16 cellular contexts compared by ENCODE assay signal in the genomic region with DNA sequence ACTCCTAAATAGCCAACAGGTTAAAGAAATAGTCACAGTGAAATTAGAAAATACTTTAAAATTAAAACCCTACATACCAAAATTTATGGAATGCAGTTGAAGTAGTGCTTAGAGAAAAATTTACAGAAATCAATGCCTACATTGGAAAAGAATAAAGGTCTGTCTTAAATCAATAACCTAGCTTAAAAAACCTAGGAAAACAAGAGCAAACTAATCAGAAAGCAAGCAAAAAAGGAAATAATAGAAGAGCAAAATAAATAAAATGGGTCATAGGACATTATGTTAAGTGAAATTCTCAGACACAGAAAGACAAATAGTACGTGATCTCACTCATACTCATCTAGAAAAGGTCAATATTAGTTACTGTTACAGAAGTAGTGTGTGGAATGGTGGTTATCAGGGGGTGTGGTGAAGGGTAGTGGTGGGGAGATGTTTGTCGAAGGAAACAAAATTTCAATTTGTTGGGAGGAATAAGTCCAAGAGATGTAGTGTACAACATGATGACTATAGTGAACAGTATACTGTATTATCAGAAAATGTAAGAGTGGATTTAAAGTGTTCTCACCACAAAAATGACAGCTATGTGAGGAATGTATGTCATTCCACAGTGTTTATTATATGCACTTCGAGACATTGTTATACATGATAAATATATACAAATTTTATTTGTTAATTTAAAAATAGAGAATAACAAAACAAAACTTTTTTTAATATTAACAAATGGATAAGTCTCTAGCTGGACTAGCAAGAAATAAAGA.
"Had no signal": no experiment of that assay in that cellular context is flagged by ENCODE, and none has a peak within 500 bp of the region (broad histone marks: within the 10 kb centered on the region; RNA-seq: fewer than 3 reads in every experiment).

No MANE protein-coding gene starts in this region.

- DNase-seq: activated CD4-positive, alpha-beta T cell treated with anti-CD3 and anti-CD28 coated beads, Interleukin-2, amount 10 ng/mL, durations not matched to agents 7 days and 5 days; activated CD4-positive, CD25-positive, alpha-beta regulatory T cell; activated CD8-positive, alpha-beta memory T cell treated with anti-CD3 and anti-CD28 coated beads for 24 hours; activated naive CD4-positive, alpha-beta T cell treated with anti-CD3 and anti-CD28 coated beads for 36 hours; effector memory CD8-positive, alpha-beta T cell; pancreas; retina; substantia nigra; T-helper 1 cell; transverse colon had no signal

- H3K27ac ChIP-seq: epithelial cell of prostate, hepatocyte, pancreas, transverse colon had no signal

- H2AFZ ChIP-seq: hepatocyte had no signal

- ATAC-seq: activated T-helper 17 cell treated with anti-CD3 and anti-CD28 coated beads, Interleukin-2, amount 50 U/mL, for 72 hours; effector memory CD8-positive, alpha-beta T cell; pancreas; stimulated activated memory B cell treated with anti-CD40 and anti-IgM and Interleukin-4, amounts not matched to agents 10 μg/mL and 1 μg/mL and 100 μg/mL, for 72 hours had no signal

- H3K79me2 ChIP-seq: hepatocyte had no signal

- H3K4me3 ChIP-seq: hepatocyte, pancreas, transverse colon had no signal

- H3K4me1 Mint-ChIP-seq: activated CD4-positive, alpha-beta T cell treated with anti-CD3 and anti-CD28 coated beads, Interleukin-2, amount 10 ng/mL, durations not matched to agents 7 days and 5 days; activated T-helper 17 cell treated with anti-CD3 and anti-CD28 coated beads, Interleukin-2, amount 50 U/mL, for 72 hours; stimulated activated memory B cell treated with anti-CD40 and anti-IgM and Interleukin-4, amounts not matched to agents 10 μg/mL and 1 μg/mL and 100 μg/mL, for 72 hours had no signal

- H3K27me3 ChIP-seq: hepatocyte, pancreas, transverse colon had no signal

- H3K4me1 ChIP-seq: pancreas, transverse colon had no signal

- H3K4me2 ChIP-seq: hepatocyte had no signal

- H3K9me3 ChIP-seq: pancreas, transverse colon had no signal

- H3K36me3 ChIP-seq: pancreas, transverse colon had no signal

- H3K4me3 Mint-ChIP-seq: activated CD4-positive, alpha-beta T cell treated with anti-CD3 and anti-CD28 coated beads, Interleukin-2, amount 10 ng/mL, durations not matched to agents 7 days and 5 days; activated naive CD4-positive, alpha-beta T cell treated with anti-CD3 and anti-CD28 coated beads for 36 hours; activated T-helper 17 cell treated with anti-CD3 and anti-CD28 coated beads, Interleukin-2, amount 50 U/mL, for 72 hours; dendritic cell treated with granulocyte-macrophage colony-stimulating factor and Interleukin-4, amounts not matched to agents 40 ng/mL and 50 ng/mL, for 4 days; effector memory CD8-positive, alpha-beta T cell; mesothelial cell of epicardium; stimulated activated memory B cell treated with anti-CD40 and anti-IgM and Interleukin-4, amounts not matched to agents 10 μg/mL and 1 μg/mL and 100 μg/mL, for 72 hours had no signal

- H3K36me3 Mint-ChIP-seq: mesothelial cell of epicardium; stimulated activated memory B cell treated with anti-CD40 and anti-IgM and Interleukin-4, amounts not matched to agents 10 μg/mL and 1 μg/mL and 100 μg/mL, for 72 hours had no signal

- FAIRE-seq: pancreas had no signal

- H3K27ac Mint-ChIP-seq: activated CD4-positive, alpha-beta T cell treated with anti-CD3 and anti-CD28 coated beads, Interleukin-2, amount 10 ng/mL, durations not matched to agents 7 days and 5 days; activated naive CD4-positive, alpha-beta T cell treated with anti-CD3 and anti-CD28 coated beads for 36 hours; activated T-helper 17 cell treated with anti-CD3 and anti-CD28 coated beads, Interleukin-2, amount 50 U/mL, for 72 hours; dendritic cell treated with granulocyte-macrophage colony-stimulating factor and Interleukin-4, amounts not matched to agents 40 ng/mL and 50 ng/mL, for 4 days; effector memory CD8-positive, alpha-beta T cell; mesothelial cell of epicardium; stimulated activated memory B cell treated with anti-CD40 and anti-IgM and Interleukin-4, amounts not matched to agents 10 μg/mL and 1 μg/mL and 100 μg/mL, for 72 hours had no signal

- H3K9me3 Mint-ChIP-seq: activated CD4-positive, alpha-beta T cell treated with anti-CD3 and anti-CD28 coated beads, Interleukin-2, amount 10 ng/mL, durations not matched to agents 7 days and 5 days had no signal
